Comparison of ENCODE assay signal across 1 cellular context in genomic region chr6:109370792-109371191, GRCh38.
TF ChIP-seq lines count a peak whose summit lies in the region.

No MANE protein-coding gene starts in this region.

TF ChIP-seq in HepG2, 621 proteins besides CTCF, POLR2A, EP300 and RAD21:
- TF ChIP-seq ZMAT5 (CRISPR knock-in tag; IDR thresholded peaks at IDR 0.05; ENCODE audit: borderline replicate concordance, low read depth) (no peak), ZBTB40 (IDR thresholded peaks at IDR 0.05) (no peak), ZBTB40 (CRISPR knock-in tag; IDR thresholded peaks at IDR 0.05) (0 out of 2 replicates have a peak, but pooled peaks have one; percentile 77)
